1 cellular context compared by ENCODE assay signal in genomic region chr17:38896373-38896954, GRCh38.
A peak's percentile ranks its signal among the peaks of the same experiment; 100 is the strongest.
TF ChIP-seq lines count a peak whose summit lies in the region.

No MANE protein-coding gene starts in this region.

TF ChIP-seq in K562, 482 proteins besides CTCF, POLR2A, EP300 and RAD21 (continued from another document):
- TF ChIP-seq GMEB1 (CRISPR knock-in tag; IDR thresholded peaks at IDR 0.05) (no peak), RBM25 (IDR thresholded peaks at IDR 0.05; ENCODE audit: low read depth, low read length, severe bottlenecking) (peak; percentile 84), PML (IDR thresholded peaks at IDR 0.05; ENCODE audit: low read length) (no peak), VEZF1 (CRISPR knock-in tag; IDR thresholded peaks at IDR 0.05) (no peak), HNRNPUL1 (IDR thresholded peaks at IDR 0.05; ENCODE audit: low read length) (no peak), KDM1A (IDR thresholded peaks at IDR 0.05) (peak in 1 of 2 experiments; percentile 51; a peak in 2 of 4 replicates), BCOR (IDR thresholded peaks at IDR 0.05) (peak; percentile 74), POLR3G (IDR thresholded peaks at IDR 0.05; ENCODE audit: extremely low read depth, insufficient read length, insufficient replicate concordance) (no peak), RBBP5 (IDR thresholded peaks at IDR 0.05; ENCODE audit: borderline replicate concordance, insufficient read depth, low read length, poor library complexity, severe bottlenecking) (no peak), ZNF76 (CRISPR knock-in tag; IDR thresholded peaks at IDR 0.05; ENCODE audit: borderline replicate concordance) (no peak), NR2F6 (CRISPR knock-in tag; IDR thresholded peaks at IDR 0.05) (no peak), RFX1 (IDR thresholded peaks at IDR 0.05) (peak; percentile 80), ZNF316 (IDR thresholded peaks at IDR 0.05) (peak; percentile 54; the same call in 1 of the 2 replicates), ZNF695 (CRISPR knock-in tag; IDR thresholded peaks at IDR 0.05) (no peak), GATAD2A (IDR thresholded peaks at IDR 0.05) (no peak)
